ENCODE assay signal across 9 cellular contexts in the genomic region with DNA sequence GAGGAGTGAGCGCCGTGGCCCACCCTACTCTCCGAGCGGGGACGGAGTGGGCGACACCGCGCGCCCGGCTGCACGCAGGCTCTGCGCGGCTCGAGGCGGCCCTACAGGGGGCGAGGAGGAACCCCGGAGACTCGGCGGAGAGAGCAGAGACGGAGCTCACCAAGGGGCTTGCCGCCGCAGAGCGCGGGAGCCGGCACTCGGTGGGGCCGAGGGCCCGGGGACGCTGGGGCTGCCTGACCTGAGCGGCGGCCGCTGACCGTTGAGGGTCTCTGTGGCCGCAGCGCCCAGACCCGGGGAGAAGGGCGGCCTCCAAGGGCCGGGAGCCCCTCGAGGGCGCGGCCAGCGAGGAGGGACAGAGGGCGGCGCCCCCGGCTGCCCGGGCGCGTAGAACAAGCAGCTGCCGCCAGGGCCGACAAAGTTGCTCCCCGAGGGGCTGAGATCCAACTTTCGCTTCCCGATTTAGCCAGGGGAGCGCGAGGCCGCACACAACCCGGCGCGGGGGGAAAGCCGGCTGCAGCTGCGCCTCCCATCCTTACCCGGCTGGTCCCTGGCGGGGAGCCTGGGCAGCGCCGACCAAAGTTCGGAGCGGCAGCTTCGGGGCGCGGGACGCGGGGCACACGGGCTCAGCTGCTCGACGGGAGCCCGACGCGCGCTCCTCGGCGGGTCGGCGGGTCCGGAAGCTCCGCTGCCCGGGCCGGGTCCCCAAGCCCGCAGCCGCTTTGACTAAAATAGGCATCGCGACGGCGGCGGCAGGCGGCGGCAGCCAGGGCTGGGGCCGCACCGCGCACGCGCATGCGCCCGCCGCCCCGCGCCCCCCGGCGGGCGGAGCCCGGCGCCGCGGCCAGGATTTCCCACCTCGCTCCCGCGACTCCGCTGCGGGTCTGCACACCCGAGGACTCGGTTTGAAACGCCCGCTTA. TPM values are rescaled to one million over a fixed set of nuclear protein-coding genes. Genes with fewer than 3 reads are reported as not detected.
DNase-seq lines count a peak whose midpoint lies in the region; ATAC-seq, FAIRE-seq and TF ChIP-seq lines count a peak whose summit lies in the region.
"Had no signal": no experiment of that assay in that cellular context is flagged by ENCODE, and none has a peak within 500 bp of the region (broad histone marks: within the 10 kb centered on the region; RNA-seq: fewer than 3 reads in every experiment).

No MANE protein-coding gene starts in this region.

- peak; percentile 85 to 92 for TF ChIP-seq POLR2A in gastrocnemius medialis (IDR thresholded peaks at IDR 0.05)

- H3K9me3 ChIP-seq in CD4-positive, CD25-positive, alpha-beta regulatory T cell (ENCODE audit: control insufficient read depth in 2 of 2, low read length in 2 of 2) = no peaks in the 10 kb centered on the region
- no peaks in the 10 kb centered on the region for H3K9me3 ChIP-seq in RWPE2 (ENCODE audit: severe bottlenecking)
- no peaks in the 10 kb centered on the region; the same call in 1 of the 2 replicates for H3K9me3 ChIP-seq in iPS-20b (ENCODE audit: insufficient read depth, low read depth, low read length)
- no peaks in the 10 kb centered on the region for H3K9me3 ChIP-seq in gastrocnemius medialis

- intact Hi-C loops in MCF 10A (cut with micrococcal nuclease) = loop anchor here (5.0 kb wide), 2 partner anchors 41 to 226 kb away; no protein-coding TSS in a partner anchor
- intact Hi-C loops in gastrocnemius medialis (cut with DNase I; ENCODE audit: low total_unique reads) = loop anchor here (1.0 to 10.0 kb wide), 6 partner anchors 24 to 1898 kb away; partner anchors contain the start of gene PREP

- H3K27ac Mint-ChIP-seq in CD4-positive, CD25-positive, alpha-beta regulatory T cell = no peak overlapping the region
- no peak overlapping the region for H3K27ac Mint-ChIP-seq in MCF 10A (ENCODE audit: low read depth, unreplicated experiment)

- CTCF ChIA-PET in MCF 10A (lab: Yijun Ruan, JAX) = interaction anchor here (0.9 to 1.5 kb wide), 2 partner anchors 16 to 49 kb away, joined by 4 to 7 read pairs; no protein-coding TSS in a partner anchor

- peak overlapping the region; percentile 37 to 79 (median 71) for H3K4me3 Mint-ChIP-seq in CD4-positive, CD25-positive, alpha-beta regulatory T cell
- peak overlapping the region; percentile 68 for H3K4me3 Mint-ChIP-seq in MCF 10A (ENCODE audit: unreplicated experiment)

- POLR2A ChIA-PET in MCF 10A (lab: Yijun Ruan, JAX) = interaction anchor here (0.6 to 1.0 kb wide), 2 partner anchors 9 to 1977 kb away, joined by 3 to 4 read pairs; no protein-coding TSS in a partner anchor

- H3K9ac ChIP-seq in iPS-20b (ENCODE audit: low read depth, low read length) = peak overlapping the region; percentile 60; the same call in 1 of the 2 replicates

- peaks cover 77% of the 10 kb centered on the region for H3K27me3 Mint-ChIP-seq in CD4-positive, CD25-positive, alpha-beta regulatory T cell
- peaks cover 6% of the 10 kb centered on the region for H3K27me3 Mint-ChIP-seq in MCF 10A (ENCODE audit: insufficient read depth, unreplicated experiment)

- peaks cover 0 to 16% (median 7%) of the 10 kb centered on the region in 4 donors for H3K4me1 Mint-ChIP-seq in CD4-positive, CD25-positive, alpha-beta regulatory T cell
- no peaks in the 10 kb centered on the region for H3K4me1 Mint-ChIP-seq in MCF 10A (ENCODE audit: insufficient read depth, unreplicated experiment)

- H3K27ac ChIP-seq in CD4-positive, CD25-positive, alpha-beta regulatory T cell (ENCODE audit: insufficient read depth, low read length, poor library complexity, severe bottlenecking) = no peak overlapping the region
- no peak overlapping the region for H3K27ac ChIP-seq in RWPE2 (ENCODE audit: poor library complexity, severe bottlenecking)
- H3K27ac ChIP-seq in iPS-20b (ENCODE audit: low read length) = no peak overlapping the region
- H3K27ac ChIP-seq in gastrocnemius medialis = peak overlapping the region; percentile 95 to 97 (median 96)

- DNase-seq in CD4-positive, CD25-positive, alpha-beta regulatory T cell = peak in 2 of 3 donors; percentile 3 to 20
- DNase-seq in RWPE2 (ENCODE audit: low spot score) (no peak), MCF 10A (ENCODE audit: unreplicated experiment) (peak; percentile 32), gastrocnemius medialis (peak; percentile 70 to 91), RCC 7860 (ENCODE audit: low spot score) (no peak)

- H3K4me1 ChIP-seq in CD4-positive, CD25-positive, alpha-beta regulatory T cell (ENCODE audit: control insufficient read depth, insufficient read depth, low read length, poor library complexity, severe bottlenecking) = peaks cover 13% of the 10 kb centered on the region
- H3K4me1 ChIP-seq in RWPE2 (ENCODE audit: insufficient read depth, poor library complexity, severe bottlenecking) = peaks cover 10% of the 10 kb centered on the region
- H3K4me1 ChIP-seq in iPS-20b (ENCODE audit: insufficient read depth, low read length) = no peaks in the 10 kb centered on the region
- peaks cover 22 to 33% of the 10 kb centered on the region in 2 donors for H3K4me1 ChIP-seq in gastrocnemius medialis

- BruUV-seq in MCF 10A (replicated peaks; lab: Mats Ljungman, UMichigan) = no TSS peak

- in situ Hi-C loops in gastrocnemius medialis (cut with MboI; ENCODE audit: low sequenced_read_pairs in 4 of 4) = no loop called here

- peak; percentile 16 to 48 for ATAC-seq in CD4-positive, CD25-positive, alpha-beta regulatory T cell (ENCODE audit: low read depth in 2 of 2)
- ATAC-seq in GM19035 (IDR thresholded peaks at IDR 0.05; ENCODE audit: unreplicated experiment) (peak; percentile 64), HG03175 (IDR thresholded peaks at IDR 0.05; ENCODE audit: unreplicated experiment) (peak; percentile 60), RWPE2 (ENCODE audit: low read depth) (peak; percentile 76), gastrocnemius medialis (peak; percentile 70 to 81)

- H3K36me3 ChIP-seq in CD4-positive, CD25-positive, alpha-beta regulatory T cell (ENCODE audit: control insufficient read depth, insufficient read depth, low read length) = no peaks in the 10 kb centered on the region
- H3K36me3 ChIP-seq in RWPE2 (ENCODE audit: low read depth) (no peaks in the 10 kb centered on the region), iPS-20b (ENCODE audit: insufficient read depth, low read depth, low read length) (no peaks in the 10 kb centered on the region), gastrocnemius medialis (peaks cover 0 to 10% of the 10 kb centered on the region in 2 donors)

- H3K9me3 Mint-ChIP-seq in CD4-positive, CD25-positive, alpha-beta regulatory T cell = peaks cover 0 to 6% (median 0%) of the 10 kb centered on the region in 7 donors
- no peaks in the 10 kb centered on the region for H3K9me3 Mint-ChIP-seq in MCF 10A (ENCODE audit: unreplicated experiment)

- no peak for FAIRE-seq in RCC 7860 (lab: Jason Lieb, UNC)

- H3K36me3 Mint-ChIP-seq in CD4-positive, CD25-positive, alpha-beta regulatory T cell = no peaks in the 10 kb centered on the region
- H3K36me3 Mint-ChIP-seq in MCF 10A (ENCODE audit: insufficient read depth, unreplicated experiment) = no peaks in the 10 kb centered on the region

- peaks cover 45% of the 10 kb centered on the region for H3K27me3 ChIP-seq in CD4-positive, CD25-positive, alpha-beta regulatory T cell (ENCODE audit: control insufficient read depth, insufficient read depth, low read length)
- H3K27me3 ChIP-seq in RWPE2 (ENCODE audit: insufficient read depth, poor library complexity, severe bottlenecking) = no peaks in the 10 kb centered on the region
- H3K27me3 ChIP-seq in iPS-20b (ENCODE audit: insufficient read depth, low read length) = peaks cover 55% of the 10 kb centered on the region
- no peaks in the 10 kb centered on the region for H3K27me3 ChIP-seq in gastrocnemius medialis

- TF ChIP-seq CTCF in RWPE2 (IDR thresholded peaks at IDR 0.05; ENCODE audit: poor library complexity, severe bottlenecking) (peak; percentile 38), MCF 10A (IDR thresholded peaks at IDR 0.05; ENCODE audit: unreplicated experiment) (peak; percentile 15), gastrocnemius medialis (IDR thresholded peaks at IDR 0.05 in 4 of 5, conservative IDR thresholded peaks at IDR 0.05 in 1 of 5) (peak in 4 of 5 experiments; percentile 31 to 49 (median 40))

- no peak overlapping the region for H3K4me3 ChIP-seq in CD4-positive, CD25-positive, alpha-beta regulatory T cell (ENCODE audit: low read depth, low read length)
- H3K4me3 ChIP-seq in RWPE2 (ENCODE audit: severe bottlenecking) (peak overlapping the region; percentile 95), iPS-20b (ENCODE audit: low read length) (peak overlapping the region; percentile 79), gastrocnemius medialis (peak overlapping the region; percentile 81 to 86 (median 84))

RNA-seq across cellular contexts. Expression of gene POPDC3, which starts 43.1 kb away (rescaled TPM):
- total RNA-seq in CD4-positive, CD25-positive, alpha-beta regulatory T cell = not detected
- polyA plus RNA-seq in CD4-positive, CD25-positive, alpha-beta regulatory T cell = not detected
- total RNA-seq in MCF 10A (2022) (7.3 and 7.9 TPM in 2 replicates), gastrocnemius medialis (100 to 1,000 TPM; 105 to 218 (median 179) TPM)
- total RNA-seq: T-helper 2 cell treated with Interferon-gamma antibody and Interleukin-4, amounts not matched to agents 100 ng/mL and 5 ng/mL, for 36 hours had no signal

Comparison
In these comparisons a context has a peak if more than half of its experiments do, and no peak if none do; other contexts are left out.
1. DNase-seq: peak in CD4-positive, CD25-positive, alpha-beta regulatory T cell (2 of 3), MCF 10A (single experiment) and gastrocnemius medialis (2 of 2); none in RWPE2 (single experiment) and RCC 7860 (single experiment).
2. H3K27ac ChIP-seq: peak in gastrocnemius medialis (4 of 4); none in CD4-positive, CD25-positive, alpha-beta regulatory T cell (single experiment), RWPE2 (single experiment) and iPS-20b (single experiment).
3. RNA of gene POPDC3, which starts 43.1 kb away (total RNA-seq): 105 to 218 TPM in gastrocnemius medialis; 7.3 to 7.9 TPM in MCF 10A and not detected in CD4-positive, CD25-positive, alpha-beta regulatory T cell (single experiment); every median in the first group is over 10 times any median in the second.
4. Peak in every context shown above with its lines, with median percentiles within 50 percentile points of each other: ATAC-seq and CTCF ChIP-seq.